ENCODE assay signal across 15 cellular contexts in the genomic region with DNA sequence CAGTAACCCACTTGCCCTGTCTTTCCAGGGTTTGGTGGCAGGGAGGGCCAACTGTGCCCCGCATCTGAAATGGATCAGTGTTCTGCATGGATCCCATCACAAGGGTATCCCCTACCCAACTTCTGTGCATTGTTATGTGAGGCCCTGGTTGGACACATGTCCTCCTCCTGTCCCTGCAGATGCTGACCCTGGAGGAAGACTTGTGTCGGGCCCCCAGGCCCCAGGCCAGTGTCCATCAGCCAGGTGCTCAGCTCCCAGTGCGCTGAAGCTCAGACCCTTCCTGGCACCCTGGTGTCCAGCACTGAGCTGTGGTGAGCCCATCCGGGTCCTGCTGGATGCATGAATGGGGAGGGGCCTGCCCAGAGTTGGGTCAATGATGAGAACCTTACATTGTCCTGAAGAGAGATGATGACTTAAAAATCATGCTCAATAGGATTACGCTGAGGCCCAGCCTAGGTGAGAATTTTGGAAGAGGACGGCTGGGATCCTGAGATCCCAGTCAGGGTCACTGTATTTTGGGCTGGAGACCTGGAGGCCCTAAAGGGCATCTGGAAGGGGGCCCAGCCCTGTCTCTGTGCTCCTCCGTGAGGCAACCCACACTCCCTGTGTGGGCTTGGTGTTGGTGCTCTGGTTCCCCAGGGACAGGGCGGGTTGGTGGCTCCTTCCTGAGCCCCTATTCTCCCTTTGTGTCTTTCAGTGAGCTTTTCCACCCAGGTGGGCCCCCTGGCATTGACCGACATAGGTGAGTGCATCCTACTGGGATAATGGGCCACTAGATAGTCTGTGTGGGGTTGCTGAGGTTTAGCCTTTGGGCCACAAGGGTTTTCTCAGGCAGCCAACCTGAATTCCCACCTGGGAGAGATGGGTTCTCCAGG.
DNase-seq lines count a peak whose midpoint lies in the region; ATAC-seq and TF ChIP-seq lines count a peak whose summit lies in the region.
"Had no signal": no experiment of that assay in that cellular context is flagged by ENCODE, and none has a peak within 500 bp of the region (broad histone marks: within the 10 kb centered on the region; RNA-seq: fewer than 3 reads in every experiment).

No MANE protein-coding gene starts in this region.

- peaks cover 52% of the 10 kb centered on the region for H3K9me3 Mint-ChIP-seq in WTC11

- H3K27me3 ChIP-seq in dorsolateral prefrontal cortex: no peaks in the 10 kb centered on the region
- no peaks in the 10 kb centered on the region for H3K27me3 ChIP-seq in suprapubic skin

- intact Hi-C loops in dorsolateral prefrontal cortex (cut with DNase I): no loop called here
- intact Hi-C loops in mucosa of descending colon (cut with DNase I, micrococcal nuclease): no loop called here

- peaks cover 35% of the 10 kb centered on the region for H3K36me3 Mint-ChIP-seq in WTC11

- no peaks in the 10 kb centered on the region for H3K4me1 Mint-ChIP-seq in WTC11
- H3K4me1 Mint-ChIP-seq: GM23338 had no signal

- H3K27ac Mint-ChIP-seq in WTC11: no peak overlapping the region
- H3K27ac Mint-ChIP-seq: GM23338 had no signal

- peak; percentile 58 for DNase-seq in activated effector memory CD4-positive, alpha-beta T cell treated with anti-CD3 and anti-CD28 coated beads, Interleukin-2, amount 50 U/mL, for 16 hours
- no peak for DNase-seq in activated effector memory CD4-positive, alpha-beta T cell treated with Interleukin-2 at 50 U/mL for 16 hours
- DNase-seq in dorsolateral prefrontal cortex (peak in 6 of 10 donors; percentile 8 to 26 (median 22)), mucosa of descending colon (peak in 2 of 3 donors; percentile 7 to 42), suprapubic skin (ENCODE audit: low spot score in 2 of 2) (peak; percentile 38 to 63), NCI-H526 treated with DMSO at 0.1 percent for 48 hours (lab: John Stamatoyannopoulos, UW) (no peak), WTC11 (ENCODE audit: low spot score) (no peak)
- DNase-seq: C1 segment of cervical spinal cord, GF-D8, NCI-H1417, NCI-H187 treated with DMSO at 0.1 percent for 48 hours, NCI-H69 had no signal

- H3K27ac ChIP-seq in dorsolateral prefrontal cortex: no peak overlapping the region
- H3K27ac ChIP-seq in suprapubic skin: no peak overlapping the region

- CTCF ChIA-PET in WTC11 (lab: Charles Lee): no interaction called here

- no peaks in the 10 kb centered on the region for H3K36me3 ChIP-seq in mucosa of descending colon (ENCODE audit: low read depth)
- no peaks in the 10 kb centered on the region for H3K36me3 ChIP-seq in suprapubic skin

- TF ChIP-seq CTCF in dorsolateral prefrontal cortex (IDR thresholded peaks at IDR 0.05 in 54 of 56, conservative IDR thresholded peaks at IDR 0.05 in 2 of 56; ENCODE audit: low read depth in 1 of 56, partially characterized antibody in 56 of 56) (no peak), mucosa of descending colon (IDR thresholded peaks at IDR 0.05) (no peak), suprapubic skin (IDR thresholded peaks at IDR 0.05) (no peak), WTC11 (IDR thresholded peaks at IDR 0.05) (no peak)

- H3K4me1 ChIP-seq in mucosa of descending colon (ENCODE audit: low read depth) (no peaks in the 10 kb centered on the region), suprapubic skin (no peaks in the 10 kb centered on the region)

- ATAC-seq in mucosa of descending colon (no peak), WTC11 (no peak)
- ATAC-seq: GM23338, HCT116, K562 had no signal

- no peak for TF ChIP-seq EP300 in suprapubic skin (IDR thresholded peaks at IDR 0.05)

- WGBS in suprapubic skin: 96% methylated on average over 7 of the region's 9 CpGs

- no peak overlapping the region for H3K4me3 Mint-ChIP-seq in WTC11
- H3K4me3 Mint-ChIP-seq: GM23338 had no signal

- POLR2A ChIA-PET in WTC11 (lab: Charles Lee): no interaction called here

- peaks cover 93% of the 10 kb centered on the region for H3K9me3 ChIP-seq in mucosa of descending colon
- peaks cover 40% of the 10 kb centered on the region for H3K9me3 ChIP-seq in suprapubic skin

- TF ChIP-seq POLR2A in suprapubic skin (IDR thresholded peaks at IDR 0.05): no peak

- H3K27me3 Mint-ChIP-seq in WTC11 (ENCODE audit: low read depth): no peaks in the 10 kb centered on the region

- no peak overlapping the region for H3K4me3 ChIP-seq in dorsolateral prefrontal cortex
- H3K4me3 ChIP-seq in mucosa of descending colon: no peak overlapping the region
- H3K4me3 ChIP-seq in suprapubic skin: no peak overlapping the region
- H3K4me3 ChIP-seq: GM23338, K562 had no signal

TF ChIP-seq in WTC11, 78 proteins besides CTCF, POLR2A, EP300 and RAD21:
- no peak for TF ChIP-seq CBFB (CRISPR knock-in tag; IDR thresholded peaks at IDR 0.05; ENCODE audit: low read depth)
- TF ChIP-seq, protein P1, sequence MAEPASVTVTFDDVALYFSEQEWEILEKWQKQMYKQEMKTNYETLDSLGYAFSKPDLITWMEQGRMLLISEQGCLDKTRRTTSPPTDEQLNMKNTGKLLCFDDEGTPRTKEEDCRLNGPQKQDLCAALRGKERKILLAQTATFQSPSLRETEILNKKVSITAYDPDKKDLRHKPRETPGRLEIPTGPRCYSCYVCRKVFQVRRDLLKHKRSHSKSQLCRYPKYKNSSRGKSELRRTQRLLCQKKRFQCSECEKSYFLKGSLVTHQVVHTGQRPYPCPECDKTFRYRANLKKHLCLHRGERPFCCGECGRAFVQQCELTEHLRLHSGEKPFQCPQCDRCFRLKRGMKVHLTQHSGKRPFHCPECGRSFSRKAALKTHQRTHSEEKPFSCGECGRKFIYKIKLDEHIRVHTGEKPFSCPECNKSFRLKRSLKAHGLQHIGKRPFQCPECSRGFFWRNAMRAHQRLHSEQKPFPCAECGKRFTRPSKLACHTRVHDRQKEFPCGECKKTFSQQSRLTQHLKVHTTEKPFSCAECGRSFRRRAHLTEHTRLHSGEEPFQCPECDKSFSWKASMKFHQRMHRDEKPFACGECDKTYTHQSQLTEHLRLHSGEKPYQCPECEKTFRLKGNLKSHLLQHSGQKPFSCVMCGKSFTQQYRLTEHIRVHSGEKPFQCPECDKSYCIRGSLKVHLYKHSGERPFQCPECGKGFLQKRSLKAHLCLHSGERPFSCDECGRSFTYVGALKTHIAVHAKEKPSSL (CRISPR knock-in tag; conservative IDR thresholded peaks at IDR 0.05): no peak
- TF ChIP-seq PREB (CRISPR knock-in tag; IDR thresholded peaks at IDR 0.05; ENCODE audit: borderline replicate concordance): no peak
- TF ChIP-seq HMGXB4 (CRISPR knock-in tag; IDR thresholded peaks at IDR 0.05): no peak
- TF ChIP-seq ETV6 (CRISPR knock-in tag; IDR thresholded peaks at IDR 0.05): no peak
- no peak for TF ChIP-seq ZNF263 (CRISPR knock-in tag; IDR thresholded peaks at IDR 0.05; ENCODE audit: low read depth)

Comparison
In these comparisons a context has a peak if more than half of its experiments do, and no peak if none do; other contexts are left out.
1. DNase-seq: peak in activated effector memory CD4-positive, alpha-beta T cell treated with anti-CD3 and anti-CD28 coated beads, Interleukin-2, amount 50 U/mL, for 16 hours (single experiment), dorsolateral prefrontal cortex (6 of 10), mucosa of descending colon (2 of 3) and suprapubic skin (2 of 2); none in activated effector memory CD4-positive, alpha-beta T cell treated with Interleukin-2 at 50 U/mL for 16 hours (single experiment), NCI-H526 treated with DMSO at 0.1 percent for 48 hours (single experiment) and WTC11 (single experiment).